In the genomic region with DNA sequence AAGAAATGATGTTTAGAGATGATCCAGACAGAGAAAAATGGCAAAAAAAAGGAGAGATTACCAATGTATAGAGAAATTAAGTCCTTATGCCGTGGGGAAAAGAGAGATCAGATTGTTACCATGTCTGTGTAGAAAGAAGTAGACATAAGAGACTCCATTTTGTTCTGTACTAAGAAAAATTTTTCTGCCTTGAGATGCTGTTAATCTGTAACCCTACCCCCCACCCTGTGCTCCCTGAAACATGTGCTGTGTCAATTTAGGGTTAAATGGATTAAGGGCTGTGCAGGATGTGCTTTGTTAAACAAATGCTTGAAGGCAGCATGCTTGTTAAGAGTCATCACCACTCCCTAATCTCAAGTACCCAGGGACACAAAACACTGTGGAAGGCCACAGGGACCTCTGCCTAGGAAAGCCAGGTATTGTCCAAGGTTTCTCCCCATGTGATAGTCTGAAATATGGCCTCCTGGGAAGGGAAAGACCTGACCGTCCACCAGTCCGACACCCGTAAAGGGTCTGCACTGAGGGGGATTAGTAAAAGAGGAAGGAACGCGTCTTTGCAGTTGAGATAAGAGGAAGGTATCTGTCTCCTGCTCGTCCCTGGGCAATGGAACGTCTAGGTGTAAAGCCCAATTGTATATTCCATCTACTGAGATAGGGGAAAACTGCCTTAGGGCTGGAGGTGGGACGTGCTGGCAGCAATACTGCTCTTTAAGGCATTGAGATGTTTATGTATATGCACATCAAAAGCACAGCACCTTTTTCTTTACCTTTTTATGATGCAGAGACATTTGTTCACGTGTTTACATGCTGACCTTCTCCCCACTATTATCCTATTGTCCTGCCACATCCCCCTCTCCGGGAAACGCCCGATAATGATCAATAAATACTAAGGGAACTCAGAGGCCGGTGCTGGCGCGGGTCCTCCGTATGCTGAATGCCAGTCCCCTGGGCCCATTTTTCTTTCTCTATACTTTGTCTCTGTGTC, we compare ENCODE assay signal across 6 cellular contexts. TPM values are rescaled to one million over a fixed set of nuclear protein-coding genes. Genes with fewer than 3 reads are reported as not detected.
"Had no signal": no experiment of that assay in that cellular context is flagged by ENCODE, and none has a peak within 500 bp of the region (broad histone marks: within the 10 kb centered on the region; RNA-seq: fewer than 3 reads in every experiment).

No MANE protein-coding gene starts in this region.

RNA-seq across cellular contexts. Expression of gene PLSCR2, which starts 53.1 kb away (rescaled TPM):
- total RNA-seq: activated CD4-positive, alpha-beta memory T cell treated with anti-CD3 and anti-CD28 coated beads, Interleukin-2, amount 10 ng/mL, durations not matched to agents 7 days and 5 days; activated CD8-positive, alpha-beta memory T cell treated with anti-CD3 and anti-CD28 coated beads for 36 hours; activated naive CD8-positive, alpha-beta T cell treated with anti-CD3 and anti-CD28 coated beads for 36 hours; activated T-helper 2 cell treated with anti-CD3 and anti-CD28 coated beads, Interferon-gamma antibody, Interleukin-2, Interleukin-4, amounts not matched to agents 10 μg/mL and 5 μg/mL and 100 μg/mL, durations not matched to agents 14 hours and 24 hours and 36 hours; PC-3; T-helper 17 cell had no signal
